Comparison of ENCODE assay signal across 11 cellular contexts in the genomic region with DNA sequence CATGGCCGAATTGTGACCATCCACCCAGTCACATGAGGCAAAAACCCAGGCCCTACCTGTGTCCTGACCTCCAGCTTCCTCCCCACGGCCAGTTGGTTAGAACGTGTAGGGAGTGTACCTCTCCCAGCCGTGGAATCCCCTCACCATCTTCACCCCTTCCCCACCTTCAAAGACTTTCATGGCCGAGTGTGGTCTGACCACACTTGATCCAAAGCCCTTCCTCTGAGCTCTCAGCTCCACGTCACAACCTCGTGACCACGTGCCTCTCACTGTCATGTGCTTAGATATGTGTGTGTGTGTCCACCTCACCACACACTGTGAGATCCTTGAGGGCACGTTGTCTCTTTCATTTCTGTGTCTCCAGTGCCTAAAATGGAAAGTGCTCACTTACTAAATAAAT. TPM values are rescaled to one million over a fixed set of nuclear protein-coding genes. Genes with fewer than 3 reads are reported as not detected.
A peak's percentile ranks its signal among the peaks of the same experiment; 100 is the strongest.
DNase-seq lines count a peak whose midpoint lies in the region; ATAC-seq lines count a peak whose summit lies in the region.
"Had no signal": no experiment of that assay in that cellular context is flagged by ENCODE, and none has a peak within 500 bp of the region (broad histone marks: within the 10 kb centered on the region; RNA-seq: fewer than 3 reads in every experiment).

No MANE protein-coding gene starts in this region.

- no peaks in the 10 kb centered on the region for H3K27me3 ChIP-seq in CD4-positive, CD25-positive, alpha-beta regulatory T cell (ENCODE audit: control insufficient read depth, insufficient read depth, low read length)
- H3K27me3 ChIP-seq: neutrophil had no signal

- ATAC-seq in CD4-positive, CD25-positive, alpha-beta regulatory T cell (ENCODE audit: low read depth in 2 of 2): no peak
- ATAC-seq in GM19351 (IDR thresholded peaks at IDR 0.05; ENCODE audit: unreplicated experiment): peak; percentile 29
- no peak for ATAC-seq in GM19023 (IDR thresholded peaks at IDR 0.05; ENCODE audit: unreplicated experiment)
- no peak for ATAC-seq in HG02973 (IDR thresholded peaks at IDR 0.05; ENCODE audit: unreplicated experiment)

- H3K27ac ChIP-seq in CD4-positive, CD25-positive, alpha-beta regulatory T cell (ENCODE audit: insufficient read depth, low read length, poor library complexity, severe bottlenecking): peak overlapping the region; percentile 85
- H3K27ac ChIP-seq: neutrophil had no signal

- H3K9me3 Mint-ChIP-seq in CD4-positive, CD25-positive, alpha-beta regulatory T cell: peaks cover 0 to 1% (median 0%) of the 10 kb centered on the region in 7 donors

- H3K4me1 ChIP-seq in CD4-positive, CD25-positive, alpha-beta regulatory T cell (ENCODE audit: control insufficient read depth, insufficient read depth, low read length, poor library complexity, severe bottlenecking): peaks cover 98% of the 10 kb centered on the region

- DNase-seq in CD4-positive, CD25-positive, alpha-beta regulatory T cell: peak in 2 of 3 donors; percentile 38 to 70
- DNase-seq in T-helper 1 cell (peak in 3 of 5 donors; percentile 15 to 77 (median 21)), foreskin melanocyte (peak; percentile 50), NCI-H2196 treated with DMSO at 0.1 percent for 48 hours (lab: John Stamatoyannopoulos, UW; ENCODE audit: unreplicated experiment) (no peak), DMS153 treated with DMSO at 0.1 percent for 48 hours (lab: John Stamatoyannopoulos, UW; ENCODE audit: unreplicated experiment) (no peak)
- DNase-seq: KBM-7, RPMI8226 had no signal

- peak overlapping the region; percentile 92 to 94 (median 93) for H3K4me3 Mint-ChIP-seq in CD4-positive, CD25-positive, alpha-beta regulatory T cell

- H3K36me3 Mint-ChIP-seq in CD4-positive, CD25-positive, alpha-beta regulatory T cell: peaks cover 18% of the 10 kb centered on the region

- H3K4me3 ChIP-seq in CD4-positive, CD25-positive, alpha-beta regulatory T cell (ENCODE audit: low read depth, low read length): peak overlapping the region; percentile 94

- peaks cover 12% of the 10 kb centered on the region for H3K36me3 ChIP-seq in CD4-positive, CD25-positive, alpha-beta regulatory T cell (ENCODE audit: control insufficient read depth, insufficient read depth, low read length)
- H3K36me3 ChIP-seq: neutrophil had no signal

- no peaks in the 10 kb centered on the region for H3K9me3 ChIP-seq in CD4-positive, CD25-positive, alpha-beta regulatory T cell (ENCODE audit: control insufficient read depth in 2 of 2, low read length in 2 of 2)
- H3K9me3 ChIP-seq: neutrophil had no signal

- H3K4me1 Mint-ChIP-seq in CD4-positive, CD25-positive, alpha-beta regulatory T cell: peaks cover 25 to 97% (median 72%) of the 10 kb centered on the region in 4 donors

- H3K27ac Mint-ChIP-seq in CD4-positive, CD25-positive, alpha-beta regulatory T cell: peak overlapping the region; percentile 96 to 99 (median 99)

- H3K27me3 Mint-ChIP-seq in CD4-positive, CD25-positive, alpha-beta regulatory T cell: peaks cover 9% of the 10 kb centered on the region

RNA-seq across cellular contexts. Expression of a gene that starts 48.6 kb away (rescaled TPM):
- not detected for total RNA-seq in CD4-positive, CD25-positive, alpha-beta regulatory T cell
- not detected for polyA plus RNA-seq in CD4-positive, CD25-positive, alpha-beta regulatory T cell

Comparison
In these comparisons a context has a peak if more than half of its experiments do, and no peak if none do; other contexts are left out.
1. DNase-seq: peak in CD4-positive, CD25-positive, alpha-beta regulatory T cell (2 of 3), T-helper 1 cell (3 of 5) and foreskin melanocyte (single experiment); none in NCI-H2196 treated with DMSO at 0.1 percent for 48 hours (single experiment) and DMS153 treated with DMSO at 0.1 percent for 48 hours (single experiment).